1 cellular context compared by ENCODE assay signal in genomic region chr6:90915224-90915915, GRCh38.
TF ChIP-seq lines count a peak whose summit lies in the region.

No MANE protein-coding gene starts in this region.

TF ChIP-seq in GM23338, 12 proteins besides CTCF, POLR2A, EP300 and RAD21 (continued from another document):
- no peak for TF ChIP-seq ZNF462 (CRISPR knock-in tag; IDR thresholded peaks at IDR 0.05)
- TF ChIP-seq CREB1 (CRISPR knock-in tag; IDR thresholded peaks at IDR 0.05; ENCODE audit: low read depth): no peak
- no peak for TF ChIP-seq REST (IDR thresholded peaks at IDR 0.05; ENCODE audit: unreplicated experiment)
